In genomic region chr3:47427866-47428265, GRCh38 we compare ENCODE assay signal across 15 cellular contexts. TPM values are rescaled to one million over a fixed set of nuclear protein-coding genes. Genes with fewer than 3 reads are reported as not detected.
DNase-seq lines count a peak whose midpoint lies in the region; ATAC-seq and TF ChIP-seq lines count a peak whose summit lies in the region.
"Had no signal": no experiment of that assay in that cellular context is flagged by ENCODE, and none has a peak within 500 bp of the region (broad histone marks: within the 10 kb centered on the region; RNA-seq: fewer than 3 reads in every experiment).

No MANE protein-coding gene starts in this region.

- DNase-seq in breast epithelium (ENCODE audit: low spot score in 2 of 2) (peak; percentile 7 to 9), mammary epithelial cell (no peak), colonic mucosa (peak; percentile 16), osteocyte (ENCODE audit: extremely low spot score, unreplicated experiment) (peak; percentile 49), ureter (ENCODE audit: low spot score) (peak; percentile 28), PC-3 (no peak), NCI-H526 treated with DMSO at 0.1 percent for 48 hours (lab: John Stamatoyannopoulos, UW) (no peak)
- DNase-seq: CD4-positive, alpha-beta memory T cell; DMS79 treated with DMSO at 0.1 percent for 48 hours; GF-D8 had no signal

- BruUV-seq in mammary epithelial cell (replicated peaks; lab: Mats Ljungman, UMichigan) (no TSS peak), PC-3 (replicated peaks; lab: Mats Ljungman, UMichigan) (no TSS peak)

- H4K20me1 ChIP-seq in mammary epithelial cell (ENCODE audit: insufficient read depth, low read length) (no peaks in the 10 kb centered on the region), PC-3 (ENCODE audit: low read length) (no peaks in the 10 kb centered on the region)

- WGBS in mammary epithelial cell (ENCODE audit: low coverage, missing lambda C conversion rate), result 92% methylated on average over 6 of the region's 6 CpGs

- POLR2A ChIA-PET in PC-3 (lab: Charles Lee; ENCODE audit: unreplicated experiment), result no interaction called here

- H3K27me3 ChIP-seq in breast epithelium, result no peaks in the 10 kb centered on the region
- H3K27me3 ChIP-seq in mammary epithelial cell (ENCODE audit: insufficient read depth, low read length), result no peaks in the 10 kb centered on the region
- no peaks in the 10 kb centered on the region for H3K27me3 ChIP-seq in colonic mucosa
- no peaks in the 10 kb centered on the region for H3K27me3 ChIP-seq in PC-3 (ENCODE audit: low read length)
- H3K27me3 ChIP-seq: BLaER1 had no signal

- TF ChIP-seq CTCF in breast epithelium (IDR thresholded peaks at IDR 0.05) (no peak), mammary epithelial cell (conservative IDR thresholded peaks at IDR 0.05 in 1 of 2, IDR thresholded peaks at IDR 0.05 in 1 of 2; ENCODE audit: extremely low read depth in 1 of 2, insufficient read depth in 1 of 2, low read depth in 1 of 2, low read length in 2 of 2) (no peak), colonic mucosa (IDR thresholded peaks at IDR 0.05) (no peak), osteocyte (IDR thresholded peaks at IDR 0.05) (no peak), PC-3 (conservative IDR thresholded peaks at IDR 0.05; ENCODE audit: low read depth, low read length) (no peak)

- no peak overlapping the region for H3K4me3 Mint-ChIP-seq in osteocyte (ENCODE audit: unreplicated experiment)
- H3K4me3 Mint-ChIP-seq: CD14-positive monocyte; CD4-positive, alpha-beta memory T cell had no signal

- ATAC-seq in PC-3 (no peak), GM18502 (IDR thresholded peaks at IDR 0.05; ENCODE audit: poor library complexity, unreplicated experiment) (no peak)

- H3K4me2 ChIP-seq in mammary epithelial cell (ENCODE audit: insufficient read depth, low read depth, low read length) (no peak overlapping the region), PC-3 (ENCODE audit: low read length) (no peak overlapping the region)
- H3K4me2 ChIP-seq: BLaER1 had no signal

- peaks cover 20% of the 10 kb centered on the region for H3K36me3 Mint-ChIP-seq in osteocyte (ENCODE audit: unreplicated experiment)

- CTCF ChIA-PET in mammary epithelial cell (lab: Charles Lee; ENCODE audit: low non-redundant PET) (no interaction called here), PC-3 (lab: Charles Lee) (no interaction called here)

- no peak overlapping the region for H2AFZ ChIP-seq in mammary epithelial cell (ENCODE audit: low read depth, low read length)
- H2AFZ ChIP-seq in PC-3 (ENCODE audit: low read length), result no peak overlapping the region

- H3F3A ChIP-seq in PC-3 (ENCODE audit: low read length, unreplicated experiment), result no peaks in the 10 kb centered on the region

- H3K9me3 Mint-ChIP-seq in osteocyte (ENCODE audit: unreplicated experiment), result no peaks in the 10 kb centered on the region
- H3K9me3 Mint-ChIP-seq: CD14-positive monocyte; CD4-positive, alpha-beta memory T cell had no signal

- in situ Hi-C loops in mammary epithelial cell (cut with MboI; ENCODE audit: low sequenced_read_pairs in 2 of 2), result loop anchor here (10.0 kb wide), 1 partner anchor 47 kb away; the partner anchor contains the start of gene SCAP (in 2 of the 2)

- H3K9me3 ChIP-seq in breast epithelium, result no peaks in the 10 kb centered on the region
- H3K9me3 ChIP-seq in mammary epithelial cell (replicated peaks; ENCODE audit: insufficient read depth, low read length), result no peaks in the 10 kb centered on the region
- no peaks in the 10 kb centered on the region for H3K9me3 ChIP-seq in colonic mucosa
- no peaks in the 10 kb centered on the region for H3K9me3 ChIP-seq in PC-3 (ENCODE audit: low read length)
- H3K9me3 ChIP-seq: BLaER1, HAP-1 had no signal

- H3K9me2 ChIP-seq in PC-3 (replicated peaks; ENCODE audit: low read length), result no peaks in the 10 kb centered on the region

- no peak overlapping the region for H3K9ac ChIP-seq in mammary epithelial cell (ENCODE audit: insufficient read depth, low read length)
- H3K9ac ChIP-seq in colonic mucosa (ENCODE audit: low read depth in 2 of 2, low read length in 2 of 2), result no peak overlapping the region
- no peak overlapping the region for H3K9ac ChIP-seq in PC-3 (ENCODE audit: low read length)
- H3K9ac ChIP-seq: BLaER1 had no signal

- H3K4me1 Mint-ChIP-seq in osteocyte (ENCODE audit: unreplicated experiment), result no peaks in the 10 kb centered on the region

- no peaks in the 10 kb centered on the region for H3K79me2 ChIP-seq in mammary epithelial cell (ENCODE audit: insufficient read depth, low read length)
- no peaks in the 10 kb centered on the region for H3K79me2 ChIP-seq in PC-3 (ENCODE audit: low read length)

- intact Hi-C loops in breast epithelium (cut with DNase I; ENCODE audit: low total_unique reads) (no loop called here), mammary epithelial cell (cut with micrococcal nuclease) (no loop called here), colonic mucosa (cut with DNase I) (no loop called here), PC-3 (cut with micrococcal nuclease) (no loop called here)

- H3K36me3 ChIP-seq in breast epithelium, result no peaks in the 10 kb centered on the region
- H3K36me3 ChIP-seq in mammary epithelial cell (ENCODE audit: insufficient read depth, low read length), result peaks cover 6% of the 10 kb centered on the region
- H3K36me3 ChIP-seq in colonic mucosa, result peaks cover 4% of the 10 kb centered on the region
- peaks cover 14% of the 10 kb centered on the region for H3K36me3 ChIP-seq in PC-3 (ENCODE audit: low read depth, low read length)

- H3K27me3 Mint-ChIP-seq in osteocyte (ENCODE audit: unreplicated experiment), result no peaks in the 10 kb centered on the region
- H3K27me3 Mint-ChIP-seq: CD4-positive, alpha-beta memory T cell had no signal

- H3K27ac ChIP-seq in breast epithelium, result no peak overlapping the region
- no peak overlapping the region for H3K27ac ChIP-seq in mammary epithelial cell (ENCODE audit: insufficient read depth, low read depth, low read length)
- no peak overlapping the region for H3K27ac ChIP-seq in colonic mucosa
- no peak overlapping the region for H3K27ac ChIP-seq in PC-3 (ENCODE audit: low read length)
- H3K27ac ChIP-seq: 22Rv1, BLaER1 had no signal

- H3K4me1 ChIP-seq in breast epithelium (no peaks in the 10 kb centered on the region), mammary epithelial cell (ENCODE audit: insufficient read depth, low read length) (no peaks in the 10 kb centered on the region), colonic mucosa (peaks cover 8% of the 10 kb centered on the region), PC-3 (ENCODE audit: insufficient read depth, low read length) (no peaks in the 10 kb centered on the region)
- H3K4me1 ChIP-seq: BLaER1, HAP-1 had no signal

- TF ChIP-seq POLR2A in breast epithelium (IDR thresholded peaks at IDR 0.05), result no peak

- dilution Hi-C loops in mammary epithelial cell (cut with HindIII; ENCODE audit: low sequenced_read_pairs), result no loop called here

- no peak overlapping the region for H3K27ac Mint-ChIP-seq in osteocyte (ENCODE audit: unreplicated experiment)

- H3K4me3 ChIP-seq in breast epithelium (no peak overlapping the region), mammary epithelial cell (replicated peaks in 1 of 3; ENCODE audit: insufficient read depth in 1 of 3, low read depth in 2 of 3, low read length in 3 of 3) (no peak overlapping the region), colonic mucosa (no peak overlapping the region), PC-3 (ENCODE audit: low read length) (no peak overlapping the region)
- H3K4me3 ChIP-seq: BLaER1, HAP-1 had no signal

RNA-seq across cellular contexts. Expression of gene PTPN23, which starts 47.0 kb away (rescaled TPM):
- total RNA-seq in breast epithelium, result 10 to 100 TPM; 14.3 to 23.3 (median 18.4) TPM
- total RNA-seq in mammary epithelial cell, result 10 to 100 TPM; 31.3 to 46.6 TPM
- polyA plus RNA-seq in mammary epithelial cell, result 2.9 TPM
- 23.6 TPM for polyA minus RNA-seq in mammary epithelial cell
- 10 to 100 TPM; 30.5 to 44.0 TPM for total RNA-seq in colonic mucosa
- total RNA-seq in osteocyte, result 57.7 and 60.8 TPM in 2 replicates
- total RNA-seq in ureter, result 55.1 TPM
- total RNA-seq in PC-3 (2014; rRNA removed), result 22.3 and 28.7 TPM in 2 replicates

RNA-seq across cellular contexts. Expression of gene SCAP, which starts 47.9 kb away (rescaled TPM):
- 10 to 100 TPM; 54.7 to 78.0 (median 72.7) TPM for total RNA-seq in breast epithelium
- 10 to 100 TPM; 72.5 to 75.4 TPM for total RNA-seq in mammary epithelial cell
- 31.8 TPM for polyA plus RNA-seq in mammary epithelial cell
- 154 TPM for polyA minus RNA-seq in mammary epithelial cell
- 100 to 1,000 TPM in 1 of 2 donors, 10 to 100 TPM in 1; 86.5 to 137 TPM for total RNA-seq in colonic mucosa
- 76.4 and 86.7 TPM in 2 replicates for total RNA-seq in osteocyte
- 139 TPM for total RNA-seq in ureter
- 84.7 and 95.6 TPM in 2 replicates for total RNA-seq in PC-3 (2014; rRNA removed)

Comparison
In these comparisons a context has a peak if more than half of its experiments do, and no peak if none do; other contexts are left out.
1. DNase-seq: peak in breast epithelium (2 of 2), colonic mucosa (single experiment), osteocyte (single experiment) and ureter (single experiment); none in mammary epithelial cell (single experiment), PC-3 (single experiment) and NCI-H526 treated with DMSO at 0.1 percent for 48 hours (single experiment).